Comparison of ENCODE assay signal across 25 cellular contexts in genomic region chr2:78978340-78978739, GRCh38. TPM values are rescaled to one million over a fixed set of nuclear protein-coding genes. Genes with fewer than 3 reads are reported as not detected.
DNase-seq lines count a peak whose midpoint lies in the region; ATAC-seq and TF ChIP-seq lines count a peak whose summit lies in the region.
"Had no signal": no experiment of that assay in that cellular context is flagged by ENCODE, and none has a peak within 500 bp of the region (broad histone marks: within the 10 kb centered on the region; RNA-seq: fewer than 3 reads in every experiment).

No MANE protein-coding gene starts in this region.

- H3K27ac ChIP-seq in OCI-LY7 (ENCODE audit: low read depth, low read length, poor library complexity, severe bottlenecking), result no peak overlapping the region
- H3K27ac ChIP-seq in mesodermal cell (ENCODE audit: low read depth, low read length, severe bottlenecking), result peak overlapping the region; percentile 29
- H3K27ac ChIP-seq: KMS-11, PC-9 had no signal

- BruUV-seq in OCI-LY7 (replicated peaks; lab: Mats Ljungman, UMichigan), result no TSS peak

- H3K4me2 ChIP-seq in OCI-LY7 (ENCODE audit: low read length), result peak overlapping the region; percentile 63
- H3K4me2 ChIP-seq: KMS-11, PC-9 had no signal

- no peak overlapping the region; the same call in 1 of the 2 replicates for H2AFZ ChIP-seq in OCI-LY7 (ENCODE audit: low read length)
- H2AFZ ChIP-seq: PC-9 had no signal

- no peaks in the 10 kb centered on the region for H4K20me1 ChIP-seq in OCI-LY7 (ENCODE audit: insufficient read depth, low read length)

- POLR2A ChIA-PET in OCI-LY7 (lab: Charles Lee), result interaction anchor here (1.0 kb wide), 2 partner anchors 33 to 92 kb away, joined by 4 to 5 read pairs; no protein-coding TSS in a partner anchor

- intact Hi-C loops in OCI-LY7 (cut with micrococcal nuclease; ENCODE audit: unreplicated experiment), result loop anchor here (1.0 to 5.0 kb wide), 2 partner anchors 91 to 111 kb away; no protein-coding TSS in a partner anchor

- H3K9me2 ChIP-seq in OCI-LY7 (ENCODE audit: insufficient read depth, low read length), result no peaks in the 10 kb centered on the region

- H3K9me3 ChIP-seq in OCI-LY7 (ENCODE audit: low read length), result no peaks in the 10 kb centered on the region
- H3K9me3 ChIP-seq in mesodermal cell (ENCODE audit: control insufficient read depth, low read length), result no peaks in the 10 kb centered on the region
- H3K9me3 ChIP-seq: Caco-2 had no signal

- DNase-seq in H7 (peak; percentile 18), OCI-LY7 (ENCODE audit: low spot score) (no peak), retinal pigment epithelial cell (ENCODE audit: low read depth) (peak; percentile 35)
- no peak for DNase-seq in activated CD8-positive, alpha-beta memory T cell treated with anti-CD3 and anti-CD28 coated beads for 24 hours
- DNase-seq: Caco-2; CD4-positive, alpha-beta T cell; DMS153; H9; HFFc6; IMR-90; NCI-H1105 treated with DMSO at 0.1 percent for 48 hours; NCI-H2029 treated with DMSO at 0.1 percent for 48 hours; NCI-H226; NCI-H510A treated with DMSO at 0.1 percent for 48 hours; NCI-H774; PC-9; SHP77; SW 1271 had no signal

- CTCF ChIA-PET in OCI-LY7 (lab: Charles Lee; ENCODE audit: unreplicated experiment), result no interaction called here

- TF ChIP-seq CTCF in OCI-LY7 (conservative IDR thresholded peaks at IDR 0.05; ENCODE audit: low read length) (no peak), retinal pigment epithelial cell (conservative IDR thresholded peaks at IDR 0.05; ENCODE audit: low read depth, low read length) (no peak)

- H3K36me3 ChIP-seq in H7 (replicated peaks; ENCODE audit: control insufficient read depth, insufficient read depth, low read length) (no peaks in the 10 kb centered on the region), OCI-LY7 (ENCODE audit: insufficient read depth, low read length) (no peaks in the 10 kb centered on the region), mesodermal cell (ENCODE audit: control insufficient read depth, insufficient read depth, low read length) (no peaks in the 10 kb centered on the region)

- H3K4me1 ChIP-seq in OCI-LY7 (ENCODE audit: insufficient read depth, low read length, poor library complexity, severe bottlenecking) (peaks cover 45% of the 10 kb centered on the region), mesodermal cell (ENCODE audit: control insufficient read depth, insufficient read depth, low read length, poor library complexity, severe bottlenecking) (peaks cover 12% of the 10 kb centered on the region)
- H3K4me1 ChIP-seq: Caco-2 had no signal

- no peak overlapping the region for H3K4me3 ChIP-seq in H7 (ENCODE audit: insufficient read depth, low read depth, low read length)
- no peak overlapping the region for H3K4me3 ChIP-seq in OCI-LY7 (ENCODE audit: low read depth, low read length, poor library complexity, severe bottlenecking)
- H3K4me3 ChIP-seq in mesodermal cell (ENCODE audit: extremely low read depth, insufficient read depth, low read length, poor library complexity, severe bottlenecking), result no peak overlapping the region
- no peak overlapping the region for H3K4me3 ChIP-seq in retinal pigment epithelial cell (ENCODE audit: low read length)
- H3K4me3 ChIP-seq: PC-9, SK-N-MC had no signal

- ATAC-seq in HG03095 (IDR thresholded peaks at IDR 0.05; ENCODE audit: unreplicated experiment) (no peak), GM21515 (IDR thresholded peaks at IDR 0.05; ENCODE audit: unreplicated experiment) (no peak)

- H3K79me2 ChIP-seq in OCI-LY7 (ENCODE audit: insufficient read depth, low read depth, low read length), result no peaks in the 10 kb centered on the region

- H3K27me3 ChIP-seq in H7 (ENCODE audit: control insufficient read depth, insufficient read depth, low read length), result no peaks in the 10 kb centered on the region

RNA-seq across cellular contexts. Expression of gene REG3G, which starts 47.2 kb away (rescaled TPM):
- total RNA-seq in H7 (2014; rRNA removed; shearing (Covaris generic)), result not detected in 2 replicates
- total RNA-seq in OCI-LY7 (2014; rRNA removed; shearing (Covaris generic)), result not detected in 2 replicates
- not detected in 2 replicates for total RNA-seq in OCI-LY7 (2022)
- polyA plus RNA-seq in mesodermal cell (2013, experiment 1 of 2), result not detected
- polyA plus RNA-seq in mesodermal cell (2013, experiment 2 of 2), result not detected
- total RNA-seq: A673; Caco-2; CD4-positive, alpha-beta T cell; H9; HFFc6; IMR-90; PC-9 had no signal
- polyA plus RNA-seq: BJ, IMR-90 had no signal

Comparison
In these comparisons a context has a peak if more than half of its experiments do, and no peak if none do; other contexts are left out.
1. DNase-seq: peak in H7 (single experiment) and retinal pigment epithelial cell (single experiment); none in OCI-LY7 (single experiment) and activated CD8-positive, alpha-beta memory T cell treated with anti-CD3 and anti-CD28 coated beads for 24 hours (single experiment).